1 cellular context compared by ENCODE assay signal in genomic region chr1:216499581-216500272, GRCh38.
A peak's percentile ranks its signal among the peaks of the same experiment; 100 is the strongest.
TF ChIP-seq lines count a peak whose summit lies in the region.

No MANE protein-coding gene starts in this region.

TF ChIP-seq in HepG2, 621 proteins besides CTCF, POLR2A, EP300 and RAD21 (continued from another document and continues in another):
- TF ChIP-seq, protein P1, sequence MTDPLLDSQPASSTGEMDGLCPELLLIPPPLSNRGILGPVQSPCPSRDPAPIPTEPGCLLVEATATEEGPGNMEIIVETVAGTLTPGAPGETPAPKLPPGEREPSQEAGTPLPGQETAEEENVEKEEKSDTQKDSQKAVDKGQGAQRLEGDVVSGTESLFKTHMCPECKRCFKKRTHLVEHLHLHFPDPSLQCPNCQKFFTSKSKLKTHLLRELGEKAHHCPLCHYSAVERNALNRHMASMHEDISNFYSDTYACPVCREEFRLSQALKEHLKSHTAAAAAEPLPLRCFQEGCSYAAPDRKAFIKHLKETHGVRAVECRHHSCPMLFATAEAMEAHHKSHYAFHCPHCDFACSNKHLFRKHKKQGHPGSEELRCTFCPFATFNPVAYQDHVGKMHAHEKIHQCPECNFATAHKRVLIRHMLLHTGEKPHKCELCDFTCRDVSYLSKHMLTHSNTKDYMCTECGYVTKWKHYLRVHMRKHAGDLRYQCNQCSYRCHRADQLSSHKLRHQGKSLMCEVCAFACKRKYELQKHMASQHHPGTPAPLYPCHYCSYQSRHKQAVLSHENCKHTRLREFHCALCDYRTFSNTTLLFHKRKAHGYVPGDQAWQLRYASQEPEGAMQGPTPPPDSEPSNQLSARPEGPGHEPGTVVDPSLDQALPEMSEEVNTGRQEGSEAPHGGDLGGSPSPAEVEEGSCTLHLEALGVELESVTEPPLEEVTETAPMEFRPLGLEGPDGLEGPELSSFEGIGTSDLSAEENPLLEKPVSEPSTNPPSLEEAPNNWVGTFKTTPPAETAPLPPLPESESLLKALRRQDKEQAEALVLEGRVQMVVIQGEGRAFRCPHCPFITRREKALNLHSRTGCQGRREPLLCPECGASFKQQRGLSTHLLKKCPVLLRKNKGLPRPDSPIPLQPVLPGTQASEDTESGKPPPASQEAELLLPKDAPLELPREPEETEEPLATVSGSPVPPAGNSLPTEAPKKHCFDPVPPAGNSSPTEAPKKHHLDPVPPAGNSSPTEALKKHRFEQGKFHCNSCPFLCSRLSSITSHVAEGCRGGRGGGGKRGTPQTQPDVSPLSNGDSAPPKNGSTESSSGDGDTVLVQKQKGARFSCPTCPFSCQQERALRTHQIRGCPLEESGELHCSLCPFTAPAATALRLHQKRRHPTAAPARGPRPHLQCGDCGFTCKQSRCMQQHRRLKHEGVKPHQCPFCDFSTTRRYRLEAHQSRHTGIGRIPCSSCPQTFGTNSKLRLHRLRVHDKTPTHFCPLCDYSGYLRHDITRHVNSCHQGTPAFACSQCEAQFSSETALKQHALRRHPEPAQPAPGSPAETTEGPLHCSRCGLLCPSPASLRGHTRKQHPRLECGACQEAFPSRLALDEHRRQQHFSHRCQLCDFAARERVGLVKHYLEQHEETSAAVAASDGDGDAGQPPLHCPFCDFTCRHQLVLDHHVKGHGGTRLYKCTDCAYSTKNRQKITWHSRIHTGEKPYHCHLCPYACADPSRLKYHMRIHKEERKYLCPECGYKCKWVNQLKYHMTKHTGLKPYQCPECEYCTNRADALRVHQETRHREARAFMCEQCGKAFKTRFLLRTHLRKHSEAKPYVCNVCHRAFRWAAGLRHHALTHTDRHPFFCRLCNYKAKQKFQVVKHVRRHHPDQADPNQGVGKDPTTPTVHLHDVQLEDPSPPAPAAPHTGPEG (CRISPR knock-in tag; IDR thresholded peaks at IDR 0.05): no peak
- no peak for TF ChIP-seq XRCC5 (optimal IDR thresholded peaks at IDR 0.05; ENCODE audit: low read length)
- TF ChIP-seq ZNF362 (CRISPR knock-in tag; IDR thresholded peaks at IDR 0.05; ENCODE audit: borderline replicate concordance): peak; percentile 93
- no peak for TF ChIP-seq ZNF101 (CRISPR knock-in tag; IDR thresholded peaks at IDR 0.05; ENCODE audit: borderline replicate concordance, low read depth)
- TF ChIP-seq RCOR2 (CRISPR knock-in tag; IDR thresholded peaks at IDR 0.05): 0 out of 2 replicates have a peak, but pooled peaks have one; percentile 13
- TF ChIP-seq ZNF792 (CRISPR knock-in tag; IDR thresholded peaks at IDR 0.05): no peak
- TF ChIP-seq NFATC3 (CRISPR knock-in tag; IDR thresholded peaks at IDR 0.05): no peak
- no peak; the same call in 1 of the 2 replicates for TF ChIP-seq HMG20A (CRISPR knock-in tag; IDR thresholded peaks at IDR 0.05; ENCODE audit: borderline replicate concordance)
- no peak for TF ChIP-seq ZNF501 (CRISPR knock-in tag; IDR thresholded peaks at IDR 0.05)
- TF ChIP-seq ZNF678 (CRISPR knock-in tag; IDR thresholded peaks at IDR 0.05): no peak
- TF ChIP-seq, protein P2, sequence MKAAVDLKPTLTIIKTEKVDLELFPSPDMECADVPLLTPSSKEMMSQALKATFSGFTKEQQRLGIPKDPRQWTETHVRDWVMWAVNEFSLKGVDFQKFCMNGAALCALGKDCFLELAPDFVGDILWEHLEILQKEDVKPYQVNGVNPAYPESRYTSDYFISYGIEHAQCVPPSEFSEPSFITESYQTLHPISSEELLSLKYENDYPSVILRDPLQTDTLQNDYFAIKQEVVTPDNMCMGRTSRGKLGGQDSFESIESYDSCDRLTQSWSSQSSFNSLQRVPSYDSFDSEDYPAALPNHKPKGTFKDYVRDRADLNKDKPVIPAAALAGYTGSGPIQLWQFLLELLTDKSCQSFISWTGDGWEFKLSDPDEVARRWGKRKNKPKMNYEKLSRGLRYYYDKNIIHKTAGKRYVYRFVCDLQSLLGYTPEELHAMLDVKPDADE (CRISPR knock-in tag; IDR thresholded peaks at IDR 0.05): no peak
- no peak for TF ChIP-seq ONECUT2 (CRISPR knock-in tag; IDR thresholded peaks at IDR 0.05)
- TF ChIP-seq ZNF292 (CRISPR knock-in tag; IDR thresholded peaks at IDR 0.05; ENCODE audit: borderline replicate concordance, low read depth): no peak
- no peak for TF ChIP-seq ZNF280D (CRISPR knock-in tag; IDR thresholded peaks at IDR 0.05)
- no peak for TF ChIP-seq ZNF652 (CRISPR knock-in tag; IDR thresholded peaks at IDR 0.05; ENCODE audit: borderline replicate concordance, low read depth)
- TF ChIP-seq ZNF382 (CRISPR knock-in tag; IDR thresholded peaks at IDR 0.05; ENCODE audit: borderline replicate concordance): no peak
- TF ChIP-seq, protein P3, sequence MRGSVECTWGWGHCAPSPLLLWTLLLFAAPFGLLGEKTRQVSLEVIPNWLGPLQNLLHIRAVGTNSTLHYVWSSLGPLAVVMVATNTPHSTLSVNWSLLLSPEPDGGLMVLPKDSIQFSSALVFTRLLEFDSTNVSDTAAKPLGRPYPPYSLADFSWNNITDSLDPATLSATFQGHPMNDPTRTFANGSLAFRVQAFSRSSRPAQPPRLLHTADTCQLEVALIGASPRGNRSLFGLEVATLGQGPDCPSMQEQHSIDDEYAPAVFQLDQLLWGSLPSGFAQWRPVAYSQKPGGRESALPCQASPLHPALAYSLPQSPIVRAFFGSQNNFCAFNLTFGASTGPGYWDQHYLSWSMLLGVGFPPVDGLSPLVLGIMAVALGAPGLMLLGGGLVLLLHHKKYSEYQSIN (CRISPR knock-in tag; IDR thresholded peaks at IDR 0.05; ENCODE audit: borderline replicate concordance): no peak
- no peak for TF ChIP-seq RARG (CRISPR knock-in tag; IDR thresholded peaks at IDR 0.05; ENCODE audit: low read depth)
- TF ChIP-seq HNF4G (IDR thresholded peaks at IDR 0.05; ENCODE audit: borderline replicate concordance, low read depth, low read length): peak; percentile 69
- peak; percentile 62; the same call in 1 of the 2 replicates for TF ChIP-seq HNF4G (CRISPR knock-in tag; IDR thresholded peaks at IDR 0.05; ENCODE audit: borderline replicate concordance, low read depth)
- no peak for TF ChIP-seq MATR3 (CRISPR knock-in tag; IDR thresholded peaks at IDR 0.05)
- TF ChIP-seq RXRB (CRISPR knock-in tag; IDR thresholded peaks at IDR 0.05; ENCODE audit: borderline replicate concordance): peak; percentile 25; the same call in 1 of the 2 replicates
- TF ChIP-seq FOXJ3 (CRISPR knock-in tag; IDR thresholded peaks at IDR 0.05; ENCODE audit: borderline replicate concordance): peak; percentile 71; the same call in 1 of the 2 replicates
- TF ChIP-seq SMAD9 (CRISPR knock-in tag; IDR thresholded peaks at IDR 0.05): no peak
- no peak for TF ChIP-seq ZNF446 (CRISPR knock-in tag; IDR thresholded peaks at IDR 0.05)
- TF ChIP-seq ZNF503 (CRISPR knock-in tag; IDR thresholded peaks at IDR 0.05): no peak
- TF ChIP-seq MEF2D (CRISPR knock-in tag; IDR thresholded peaks at IDR 0.05): 0 out of 2 replicates have a peak, but pooled peaks have one; percentile 21
- TF ChIP-seq, protein P4, sequence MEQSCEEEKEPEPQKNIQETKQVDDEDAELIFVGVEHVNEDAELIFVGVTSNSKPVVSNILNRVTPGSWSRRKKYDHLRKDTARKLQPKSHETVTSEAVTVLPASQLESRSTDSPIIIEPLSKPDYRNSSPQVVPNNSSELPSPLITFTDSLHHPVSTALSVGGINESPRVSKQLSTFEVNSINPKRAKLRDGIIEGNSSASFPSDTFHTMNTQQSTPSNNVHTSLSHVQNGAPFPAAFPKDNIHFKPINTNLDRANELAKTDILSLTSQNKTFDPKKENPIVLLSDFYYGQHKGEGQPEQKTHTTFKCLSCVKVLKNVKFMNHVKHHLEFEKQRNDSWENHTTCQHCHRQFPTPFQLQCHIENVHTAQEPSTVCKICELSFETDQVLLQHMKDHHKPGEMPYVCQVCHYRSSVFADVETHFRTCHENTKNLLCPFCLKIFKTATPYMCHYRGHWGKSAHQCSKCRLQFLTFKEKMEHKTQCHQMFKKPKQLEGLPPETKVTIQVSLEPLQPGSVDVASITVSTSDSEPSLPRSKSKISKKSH (CRISPR knock-in tag; IDR thresholded peaks at IDR 0.05; ENCODE audit: borderline replicate concordance): no peak
- no peak for TF ChIP-seq KDM5A (IDR thresholded peaks at IDR 0.05; ENCODE audit: borderline replicate concordance, low read length)
- peak; percentile 77; the same call in 1 of the 2 replicates for TF ChIP-seq FOXP4 (CRISPR knock-in tag; IDR thresholded peaks at IDR 0.05)
- TF ChIP-seq RARA (CRISPR knock-in tag; IDR thresholded peaks at IDR 0.05): 0 out of 2 replicates have a peak, but pooled peaks have one; percentile 19
- TF ChIP-seq ZNF775 (CRISPR knock-in tag; IDR thresholded peaks at IDR 0.05; ENCODE audit: borderline replicate concordance): no peak
- no peak for TF ChIP-seq ZNF484 (CRISPR knock-in tag; IDR thresholded peaks at IDR 0.05; ENCODE audit: borderline replicate concordance, low read depth)
- no peak for TF ChIP-seq STAT6 (CRISPR knock-in tag; IDR thresholded peaks at IDR 0.05; ENCODE audit: borderline replicate concordance)
- TF ChIP-seq, protein P5, sequence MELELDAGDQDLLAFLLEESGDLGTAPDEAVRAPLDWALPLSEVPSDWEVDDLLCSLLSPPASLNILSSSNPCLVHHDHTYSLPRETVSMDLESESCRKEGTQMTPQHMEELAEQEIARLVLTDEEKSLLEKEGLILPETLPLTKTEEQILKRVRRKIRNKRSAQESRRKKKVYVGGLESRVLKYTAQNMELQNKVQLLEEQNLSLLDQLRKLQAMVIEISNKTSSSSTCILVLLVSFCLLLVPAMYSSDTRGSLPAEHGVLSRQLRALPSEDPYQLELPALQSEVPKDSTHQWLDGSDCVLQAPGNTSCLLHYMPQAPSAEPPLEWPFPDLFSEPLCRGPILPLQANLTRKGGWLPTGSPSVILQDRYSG (CRISPR knock-in tag; IDR thresholded peaks at IDR 0.05): no peak
- no peak for TF ChIP-seq CHD2 (IDR thresholded peaks at IDR 0.05; ENCODE audit: low read depth, low read length)
- TF ChIP-seq ZMYM3 (CRISPR knock-in tag; IDR thresholded peaks at IDR 0.05): no peak
